In genomic region chr7:87219545-87220025, GRCh38 we compare ENCODE assay signal across 8 cellular contexts. TPM values are rescaled to one million over a fixed set of nuclear protein-coding genes. Genes with fewer than 3 reads are reported as not detected.
A peak's percentile ranks its signal among the peaks of the same experiment; 100 is the strongest.
DNase-seq lines count a peak whose midpoint lies in the region; ATAC-seq lines count a peak whose summit lies in the region.

Gene TMEM243 (minus strand): TSS chr7:87219732. CDS start chr7:87219503, 229 bp downstream.

- no peaks in the 10 kb centered on the region for H3K4me1 ChIP-seq in rectal smooth muscle tissue (ENCODE audit: control insufficient read depth, insufficient read depth, low read length)
- peaks cover 0 to 7% of the 10 kb centered on the region in 2 donors for H3K4me1 ChIP-seq in aorta (ENCODE audit: control insufficient read depth in 1 of 2, insufficient read depth in 2 of 2, low read length in 2 of 2)

- H3K36me3 ChIP-seq in KOPT-K1 (ENCODE audit: insufficient read depth, low read length) (0 out of 2 replicates have a peak, but pooled peaks cover 3% of the 10 kb centered on the region), rectal smooth muscle tissue (ENCODE audit: control insufficient read depth, insufficient read depth, low read length) (no peaks in the 10 kb centered on the region), aorta (ENCODE audit: control insufficient read depth in 1 of 2, insufficient read depth in 2 of 2, low read length in 1 of 2) (no peaks in the 10 kb centered on the region)

- H3K27me3 ChIP-seq in rectal smooth muscle tissue (ENCODE audit: control insufficient read depth, insufficient read depth, low read length) (no peaks in the 10 kb centered on the region), aorta (ENCODE audit: control insufficient read depth in 1 of 2, insufficient read depth in 2 of 2, low read length in 1 of 2) (no peaks in the 10 kb centered on the region)

- peak; percentile 88 for DNase-seq in GM03348 (ENCODE audit: low spot score)
- DNase-seq in amniotic epithelial cell (ENCODE audit: low read depth) = peak; percentile 65
- DNase-seq in left ventricle myocardium superior = peak; percentile 88
- DNase-seq in aorta = peak; percentile 92

- H3K27ac ChIP-seq in KOPT-K1 (ENCODE audit: low read depth, low read length, poor library complexity, severe bottlenecking) = peak within 1 kb of the TSS; percentile 66
- H3K27ac ChIP-seq in rectal smooth muscle tissue (ENCODE audit: low read depth, low read length) = peak within 1 kb of the TSS; percentile 77
- peak within 1 kb of the TSS; percentile 23 to 72 for H3K27ac ChIP-seq in aorta (ENCODE audit: low read depth in 1 of 2, low read length in 2 of 2)

- intact Hi-C loops in T-helper 1 cell treated with Interleukin-12 subunit alpha and Interleukin-12 subunit beta and Interleukin-4 antibody, amounts not matched to agents 30 ng/mL and 1 ng/mL, for 36 hours (cut with micrococcal nuclease) = loop anchor here (1.0 to 10.0 kb wide), 8 partner anchors 10 to 995 kb away; partner anchors contain the start of genes CROT, DBF4, DMTF1 and ELAPOR2
- intact Hi-C loops in left ventricle myocardium superior (cut with micrococcal nuclease) = loop anchor here (2.0 kb wide), 1 partner anchor 19 kb away; no protein-coding TSS in a partner anchor
- intact Hi-C loops in aorta (cut with DNase I) = loop anchor here (1.0 to 10.0 kb wide), 4 partner anchors 67 to 292 kb away; partner anchors contain the start of genes DMTF1 (in 2 of the 2) and ELAPOR2 (in 2 of the 2)

- H3K4me3 ChIP-seq in rectal smooth muscle tissue (ENCODE audit: low read length) (peak within 1 kb of the TSS; percentile 94), aorta (ENCODE audit: low read length in 2 of 2) (peak within 1 kb of the TSS; percentile 80 to 96)

- H3K9ac ChIP-seq in rectal smooth muscle tissue (ENCODE audit: low read length) = peak within 1 kb of the TSS; percentile 74

- WGBS in aorta, 2 donors = 1% methylated on average over 36 to 41 of the region's 41 CpGs

- H3K9me3 ChIP-seq in KOPT-K1 (ENCODE audit: insufficient read depth, low read length, poor library complexity, severe bottlenecking) (no peaks in the 10 kb centered on the region), aorta (ENCODE audit: control insufficient read depth, low read length) (no peaks in the 10 kb centered on the region)

- ATAC-seq in GM21786 (IDR thresholded peaks at IDR 0.05; ENCODE audit: unreplicated experiment) (peak; percentile 43), left ventricle myocardium superior (peak; percentile 92), aorta (ENCODE audit: low FRiP score) (peak; percentile 93)

RNA-seq across cellular contexts. Expression of gene TMEM243, which starts in this region (rescaled TPM):
- total RNA-seq in T-helper 1 cell treated with Interleukin-12 subunit alpha and Interleukin-12 subunit beta and Interleukin-4 antibody, amounts not matched to agents 30 ng/mL and 1 ng/mL, for 36 hours = 39.0 and 39.7 TPM in 2 replicates
- total RNA-seq in left ventricle myocardium superior (4.3 TPM), aorta (10 to 100 TPM; 25.3 to 37.7 TPM)
- 10 to 100 TPM; 16.9 to 46.6 TPM for polyA plus RNA-seq in aorta

Comparison
In these comparisons a context has a peak if more than half of its experiments do, and no peak if none do; other contexts are left out.
1. Peak in every context shown above with its lines: DNase-seq, ATAC-seq, H3K4me3 ChIP-seq and H3K27ac ChIP-seq.
2. ATAC-seq: peak in every context shown above with its lines; median percentile 93 in aorta; 92 in left ventricle myocardium superior; 43 in GM21786.